ENCODE assay signal across 23 cellular contexts in genomic region chr4:183831026-183831446, GRCh38.
DNase-seq lines count a peak whose midpoint lies in the region; ATAC-seq and TF ChIP-seq lines count a peak whose summit lies in the region.
"Had no signal": no experiment of that assay in that cellular context is flagged by ENCODE, and none has a peak within 500 bp of the region (broad histone marks: within the 10 kb centered on the region; RNA-seq: fewer than 3 reads in every experiment).

No MANE protein-coding gene starts in this region.

- intact Hi-C loops in Right ventricle myocardium superior (cut with DNase I) (no loop called here), cardiac septum (cut with DNase I) (no loop called here), left ventricle myocardium superior (cut with micrococcal nuclease) (no loop called here), vagina (cut with DNase I) (no loop called here)

- no peak for TF ChIP-seq POLR2A in vagina (IDR thresholded peaks at IDR 0.05)

- no peaks in the 10 kb centered on the region for H3K36me3 ChIP-seq in vagina
- H3K36me3 ChIP-seq: HAP-1 had no signal

- no peaks in the 10 kb centered on the region for H3K9me3 ChIP-seq in vagina
- H3K9me3 ChIP-seq: HAP-1 had no signal

- no peak for TF ChIP-seq CTCF in omental fat pad (IDR thresholded peaks at IDR 0.05)
- no peak for TF ChIP-seq CTCF in vagina (IDR thresholded peaks at IDR 0.05)

- H3K4me1 ChIP-seq in vagina, result peaks cover 43% of the 10 kb centered on the region
- H3K4me1 ChIP-seq: HAP-1 had no signal

- DNase-seq in Right ventricle myocardium superior, result no peak
- no peak for DNase-seq in cardiac septum (ENCODE audit: low spot score)
- DNase-seq in left ventricle myocardium superior, result no peak
- no peak for DNase-seq in omental fat pad (ENCODE audit: low spot score)
- DNase-seq in vagina (ENCODE audit: extremely low spot score in 2 of 2), result no peak
- no peak for DNase-seq in T1000 (lab: John Stamatoyannopoulos, UW)
- DNase-seq: activated CD4-positive, CD25-positive, alpha-beta regulatory T cell treated with anti-CD3 and anti-CD28 coated beads, Interleukin-2, amount 50 U/mL, for 72 hours; activated CD8-positive, alpha-beta T cell treated with anti-CD3 and anti-CD28 coated beads, Interleukin-2, amount 10 ng/mL, durations not matched to agents 7 days and 5 days; activated naive CD4-positive, alpha-beta T cell; activated T-cell treated with anti-CD3 and anti-CD28 coated beads, Interleukin-2, amount 50 U/mL, for 24 hours; amygdala; effector CD8-positive, alpha-beta T cell; glutamatergic neuron; naive thymus-derived CD4-positive, alpha-beta T cell; NCI-H1105 treated with DMSO at 0.1 percent for 48 hours; NCI-H2107; NCI-H524 treated with DMSO at 0.1 percent for 48 hours; stimulated activated CD4-positive, alpha-beta T cell treated with anti-CD3 and anti-CD28 coated beads, Interleukin-4, amount 100 ng/mL, for 1 hour; SW 1271 had no signal

- ATAC-seq in Right ventricle myocardium superior (ENCODE audit: poor library complexity) (peak; percentile 55), left ventricle myocardium superior (peak; percentile 66), omental fat pad (ENCODE audit: low FRiP score) (peak; percentile 26), GM19467 (IDR thresholded peaks at IDR 0.05; ENCODE audit: unreplicated experiment) (no peak), GM18870 (IDR thresholded peaks at IDR 0.05; ENCODE audit: unreplicated experiment) (no peak)
- ATAC-seq: activated CD8-positive, alpha-beta T cell treated with anti-CD3 and anti-CD28 coated beads, Interleukin-2, amount 10 ng/mL, durations not matched to agents 7 days and 5 days had no signal

- no peaks in the 10 kb centered on the region for H3K27me3 ChIP-seq in vagina

- H3K4me3 ChIP-seq in vagina, result no peak overlapping the region
- H3K4me3 ChIP-seq: HAP-1, skin epidermis had no signal

- peak overlapping the region; percentile 44 for H3K27ac ChIP-seq in vagina

Comparison
In these comparisons a context has a peak if more than half of its experiments do, and no peak if none do; other contexts are left out.
1. ATAC-seq: peak in Right ventricle myocardium superior (single experiment), left ventricle myocardium superior (single experiment) and omental fat pad (single experiment); none in GM19467 (single experiment) and GM18870 (single experiment).